Comparison of ENCODE assay signal across 13 cellular contexts in genomic region chr17:17535957-17536356, GRCh38. TPM values are rescaled to one million over a fixed set of nuclear protein-coding genes. Genes with fewer than 3 reads are reported as not detected.
DNase-seq lines count a peak whose midpoint lies in the region; ATAC-seq, FAIRE-seq and TF ChIP-seq lines count a peak whose summit lies in the region.
"Had no signal": no experiment of that assay in that cellular context is flagged by ENCODE, and none has a peak within 500 bp of the region (broad histone marks: within the 10 kb centered on the region; RNA-seq: fewer than 3 reads in every experiment).

No MANE protein-coding gene starts in this region.

- intact Hi-C loops in heart right ventricle (cut with DNase I), result loop anchor here in 1 of 10 donors (1.0 kb wide), 1 partner anchor 31 kb away; no protein-coding TSS in a partner anchor
- intact Hi-C loops in sciatic nerve (cut with DNase I), result no loop called here
- intact Hi-C loops in esophagus squamous epithelium (cut with DNase I), result no loop called here

- ATAC-seq in heart right ventricle, result peak; percentile 90 to 97 (median 96)
- peak; percentile 83 for ATAC-seq in sciatic nerve
- ATAC-seq: HCT116 had no signal

- 47 to 50% methylated on average over 7 of the region's 7 CpGs for WGBS in heart right ventricle, 2 donors
- WGBS in esophagus squamous epithelium, 2 donors, result 86 to 90% methylated on average over 1 to 4 of the region's 7 CpGs

- no peak for TF ChIP-seq POLR2A in esophagus squamous epithelium (IDR thresholded peaks at IDR 0.05)

- no peak overlapping the region for H3K4me3 ChIP-seq in heart right ventricle
- H3K4me3 ChIP-seq in esophagus squamous epithelium, result no peak overlapping the region
- H3K4me3 ChIP-seq: neural progenitor cell, SK-N-MC had no signal

- DNase-seq in DMS53 (lab: John Stamatoyannopoulos, UW) (peak; percentile 61), heart right ventricle (peak; percentile 86 to 87), sciatic nerve (ENCODE audit: low spot score) (peak; percentile 84), urothelium cell line (ENCODE audit: low spot score) (no peak), NCI-H774 (lab: John Stamatoyannopoulos, UW) (no peak), esophagus squamous epithelium (lab: John Stamatoyannopoulos, UW) (no peak)
- DNase-seq in activated CD4-positive, alpha-beta T cell treated with anti-CD3 and anti-CD28 coated beads for 48 hours, result no peak
- DNase-seq: NCI-H187 treated with DMSO at 0.1 percent for 48 hours had no signal

- H3K36me3 ChIP-seq in heart right ventricle (no peaks in the 10 kb centered on the region), esophagus squamous epithelium (no peaks in the 10 kb centered on the region)
- H3K36me3 ChIP-seq: neural progenitor cell had no signal

- H3K27ac ChIP-seq in angular gyrus (ENCODE audit: low read depth, low read length) (peak overlapping the region; percentile 18), heart right ventricle (peak overlapping the region; percentile 56 to 87 (median 72)), esophagus squamous epithelium (no peak overlapping the region)
- H3K27ac ChIP-seq: HL-60, neural progenitor cell, SK-N-MC had no signal

- H3K4me1 ChIP-seq in heart right ventricle (peaks cover 4 to 37% (median 18%) of the 10 kb centered on the region in 9 donors), esophagus squamous epithelium (peaks cover 0 to 14% (median 0%) of the 10 kb centered on the region in 3 donors)

- no peak for FAIRE-seq in urothelium cell line (lab: Jason Lieb, UNC)

- H3K27me3 ChIP-seq in heart right ventricle, result no peaks in the 10 kb centered on the region
- H3K27me3 ChIP-seq in esophagus squamous epithelium, result no peaks in the 10 kb centered on the region
- H3K27me3 ChIP-seq: neural progenitor cell had no signal

- no peak for TF ChIP-seq CTCF in heart right ventricle (IDR thresholded peaks at IDR 0.05)
- TF ChIP-seq CTCF in esophagus squamous epithelium (IDR thresholded peaks at IDR 0.05), result no peak

- H3K9me3 ChIP-seq in heart right ventricle (peaks cover 0 to 4% (median 0%) of the 10 kb centered on the region in 11 donors), esophagus squamous epithelium (no peaks in the 10 kb centered on the region)

RNA-seq across cellular contexts. Expression of gene RASD1, which starts 39.8 kb away (rescaled TPM):
- total RNA-seq in heart right ventricle (10 to 100 TPM in 4 of 10 donors, 1 to 10 TPM in 6; 2.2 to 67.7 (median 6.8) TPM), sciatic nerve (58.6 TPM), esophagus squamous epithelium (1 to 10 TPM; 1.1 to 8.4 (median 4.3) TPM)
- polyA plus RNA-seq in heart right ventricle, result 10 to 100 TPM; 26.3 to 85.8 TPM

RNA-seq across cellular contexts. Expression of gene PEMT, which starts 55.6 kb away (rescaled TPM):
- total RNA-seq in heart right ventricle (10 to 100 TPM; 13.5 to 26.7 (median 21.1) TPM), sciatic nerve (27.6 TPM), esophagus squamous epithelium (10 to 100 TPM; 24.6 to 32.2 (median 28.2) TPM)
- polyA plus RNA-seq in heart right ventricle, result 10 to 100 TPM; 50.8 to 55.2 TPM

RNA-seq across cellular contexts. Expression of gene MED9, which starts 59.2 kb away (rescaled TPM):
- total RNA-seq in heart right ventricle, result 10 to 100 TPM; 31.4 to 42.0 (median 35.2) TPM
- polyA plus RNA-seq in heart right ventricle, result 10 to 100 TPM; 32.6 to 33.8 TPM
- 13.7 TPM for total RNA-seq in sciatic nerve
- total RNA-seq in esophagus squamous epithelium, result 10 to 100 TPM in 3 of 4 donors, 1 to 10 TPM in 1; 5.8 to 15.4 (median 12.2) TPM

Comparison
In these comparisons a context has a peak if more than half of its experiments do, and no peak if none do; other contexts are left out.
1. DNase-seq: peak in DMS53 (single experiment), heart right ventricle (2 of 2) and sciatic nerve (single experiment); none in urothelium cell line (single experiment), activated CD4-positive, alpha-beta T cell treated with anti-CD3 and anti-CD28 coated beads for 48 hours (single experiment), NCI-H774 (single experiment) and esophagus squamous epithelium (single experiment).
2. H3K27ac ChIP-seq: peak in angular gyrus (single experiment) and heart right ventricle (10 of 10); none in esophagus squamous epithelium (0 of 4).